ENCODE assay signal across 18 cellular contexts in genomic region chr6:21798468-21798867, GRCh38.
DNase-seq lines count a peak whose midpoint lies in the region; ATAC-seq and TF ChIP-seq lines count a peak whose summit lies in the region.
"Had no signal": no experiment of that assay in that cellular context is flagged by ENCODE, and none has a peak within 500 bp of the region (broad histone marks: within the 10 kb centered on the region; RNA-seq: fewer than 3 reads in every experiment).

No MANE protein-coding gene starts in this region.

- no peak overlapping the region for H2AFZ ChIP-seq in mesenchymal stem cell (ENCODE audit: low read depth, low read length)
- no peak overlapping the region for H2AFZ ChIP-seq in neural progenitor cell (replicated peaks)
- H2AFZ ChIP-seq: GM23248 had no signal

- no peak overlapping the region for H3K4ac ChIP-seq in mesenchymal stem cell (ENCODE audit: low read depth in 1 of 2, low read length in 2 of 2)

- H3K23ac ChIP-seq in mesenchymal stem cell (ENCODE audit: low read length in 2 of 2) = no peak overlapping the region

- no peak overlapping the region for H2BK12ac ChIP-seq in mesenchymal stem cell (ENCODE audit: low read length in 2 of 2)

- H4K91ac ChIP-seq in mesenchymal stem cell (ENCODE audit: low read length) = no peak overlapping the region

- H3K79me2 ChIP-seq in neural progenitor cell (ENCODE audit: low read depth) = peaks cover 37% of the 10 kb centered on the region

- H3K36me3 ChIP-seq in mesenchymal stem cell (ENCODE audit: control insufficient read depth in 1 of 2, insufficient read depth in 2 of 2, low read depth in 1 of 2, low read length in 2 of 2) = no peaks in the 10 kb centered on the region
- no peaks in the 10 kb centered on the region for H3K36me3 ChIP-seq in neural progenitor cell

- H4K20me1 ChIP-seq in neural progenitor cell (ENCODE audit: low read depth) = no peaks in the 10 kb centered on the region

- no peaks in the 10 kb centered on the region for H3F3A ChIP-seq in neural progenitor cell (ENCODE audit: low read depth)

- peaks cover 41% of the 10 kb centered on the region for H3K36me3 Mint-ChIP-seq in WTC11
- peaks cover 23% of the 10 kb centered on the region for H3K36me3 Mint-ChIP-seq in neural progenitor cell
- H3K36me3 Mint-ChIP-seq: CD4-positive, alpha-beta memory T cell had no signal

- no peaks in the 10 kb centered on the region for H3K79me1 ChIP-seq in mesenchymal stem cell (replicated peaks; ENCODE audit: low read length, poor library complexity, severe bottlenecking)

- no peak overlapping the region for H3K14ac ChIP-seq in mesenchymal stem cell (ENCODE audit: low read length in 2 of 2)

- no peak overlapping the region for H2AK5ac ChIP-seq in mesenchymal stem cell (ENCODE audit: low read length, severe bottlenecking)

- H3K9ac ChIP-seq in mesenchymal stem cell (ENCODE audit: low read length) = no peak overlapping the region
- H3K9ac ChIP-seq in neural progenitor cell = no peak overlapping the region
- H3K9ac ChIP-seq: GM23248 had no signal

- no peak for ATAC-seq in WTC11
- no peak for ATAC-seq in GM21367 (IDR thresholded peaks at IDR 0.05; ENCODE audit: unreplicated experiment)
- no peak for ATAC-seq in GM19455 (IDR thresholded peaks at IDR 0.05; ENCODE audit: unreplicated experiment)
- ATAC-seq: HCT116 had no signal

- 99% methylated on average over 4 of the region's 4 CpGs for WGBS in mesenchymal stem cell
- WGBS in lower leg skin, 2 donors = 93 to 100% methylated on average over 4 of the region's 4 CpGs

- no peaks in the 10 kb centered on the region for H3K27me3 ChIP-seq in mesenchymal stem cell (ENCODE audit: control insufficient read depth in 1 of 2, insufficient read depth in 1 of 2, low read length in 2 of 2)
- no peaks in the 10 kb centered on the region for H3K27me3 ChIP-seq in neural progenitor cell

- no peaks in the 10 kb centered on the region for H3K27me3 Mint-ChIP-seq in WTC11 (ENCODE audit: low read depth)
- peaks cover 8% of the 10 kb centered on the region for H3K27me3 Mint-ChIP-seq in neural progenitor cell (ENCODE audit: insufficient read depth, low read depth)
- H3K27me3 Mint-ChIP-seq: CD4-positive, alpha-beta memory T cell had no signal

- intact Hi-C loops in lower leg skin (cut with DNase I; ENCODE audit: low total_unique reads) = no loop called here

- H3K27ac ChIP-seq in mesenchymal stem cell (ENCODE audit: low read length, poor library complexity, severe bottlenecking) (no peak overlapping the region), neural progenitor cell (no peak overlapping the region)
- H3K27ac ChIP-seq: GM23248 had no signal

- no peak for TF ChIP-seq CTCF in WTC11 (IDR thresholded peaks at IDR 0.05)
- TF ChIP-seq CTCF in neural progenitor cell (IDR thresholded peaks at IDR 0.05) = no peak
- TF ChIP-seq CTCF in lower leg skin (IDR thresholded peaks at IDR 0.05) = no peak

- DNase-seq in WTC11 (ENCODE audit: low spot score) (no peak), mesenchymal stem cell (no peak), neural progenitor cell (ENCODE audit: low spot score) (no peak), lower leg skin (ENCODE audit: low spot score in 2 of 2) (no peak), middle frontal gyrus (ENCODE audit: extremely low spot score, low spot score) (no peak)
- DNase-seq: C1 segment of cervical spinal cord; Calu3; CD4-positive, alpha-beta memory T cell; COR-L47; DMS53; DMS79 treated with DMSO at 0.1 percent for 48 hours; GF-D8; GM23248; H7; HFFc6 had no signal

- CTCF ChIA-PET in WTC11 (lab: Charles Lee) = no interaction called here

- no peak overlapping the region for H3K18ac ChIP-seq in mesenchymal stem cell (ENCODE audit: low read depth in 1 of 2, low read length in 2 of 2)

- H2BK5ac ChIP-seq in mesenchymal stem cell (ENCODE audit: low read depth, low read length, poor library complexity, severe bottlenecking) = no peak overlapping the region

- peaks cover 4% of the 10 kb centered on the region for H3K4me1 ChIP-seq in mesenchymal stem cell (ENCODE audit: control insufficient read depth, insufficient read depth, low read depth, low read length)
- peaks cover 9% of the 10 kb centered on the region for H3K4me1 ChIP-seq in neural progenitor cell

- H3K4me2 ChIP-seq in mesenchymal stem cell (ENCODE audit: low read length, poor library complexity, severe bottlenecking) (no peak overlapping the region), neural progenitor cell (no peak overlapping the region)

- H2BK15ac ChIP-seq in mesenchymal stem cell (ENCODE audit: low read depth, poor library complexity, severe bottlenecking) = peak overlapping the region; percentile 28

- no peak for TF ChIP-seq POLR2A in lower leg skin (IDR thresholded peaks at IDR 0.05)

- H2BK120ac ChIP-seq in mesenchymal stem cell (ENCODE audit: low read depth, low read length) = no peak overlapping the region

- H3K4me3 ChIP-seq in mesenchymal stem cell (ENCODE audit: insufficient read depth in 1 of 2, low read depth in 1 of 2, low read length in 2 of 2) (no peak overlapping the region), neural progenitor cell (no peak overlapping the region), lower leg skin (ENCODE audit: low read depth, poor library complexity, severe bottlenecking) (no peak overlapping the region)
- H3K4me3 ChIP-seq: GM23248 had no signal

- H3K27ac Mint-ChIP-seq in WTC11 = no peak overlapping the region
- H3K27ac Mint-ChIP-seq in neural progenitor cell = no peak overlapping the region
- H3K27ac Mint-ChIP-seq: CD4-positive, alpha-beta memory T cell; HFFc6 had no signal

- peaks cover 10% of the 10 kb centered on the region for H3K9me3 Mint-ChIP-seq in WTC11
- H3K9me3 Mint-ChIP-seq in neural progenitor cell = peaks cover 16% of the 10 kb centered on the region

- H3K9me3 ChIP-seq in mesenchymal stem cell (ENCODE audit: control insufficient read depth, low read length) (no peaks in the 10 kb centered on the region), neural progenitor cell (ENCODE audit: low read depth) (no peaks in the 10 kb centered on the region)

- H4K8ac ChIP-seq in mesenchymal stem cell (ENCODE audit: low read length) = no peak overlapping the region

- POLR2A ChIA-PET in WTC11 (lab: Charles Lee) = no interaction called here

- H3K4me3 Mint-ChIP-seq in WTC11 (no peak overlapping the region), neural progenitor cell (peak overlapping the region; percentile 8)
- H3K4me3 Mint-ChIP-seq: CD4-positive, alpha-beta memory T cell; HFFc6 had no signal

- H3K4me1 Mint-ChIP-seq in WTC11 (peaks cover 29% of the 10 kb centered on the region), neural progenitor cell (peaks cover 22% of the 10 kb centered on the region)
- H3K4me1 Mint-ChIP-seq: CD4-positive, alpha-beta memory T cell had no signal

TF ChIP-seq in WTC11, 78 proteins besides CTCF, POLR2A, EP300 and RAD21:
- TF ChIP-seq RELA (CRISPR knock-in tag; IDR thresholded peaks at IDR 0.05; ENCODE audit: borderline replicate concordance) (no peak), ZNF512 (CRISPR knock-in tag; IDR thresholded peaks at IDR 0.05; ENCODE audit: borderline replicate concordance) (no peak), ZNF121 (CRISPR knock-in tag; IDR thresholded peaks at IDR 0.05) (peak; percentile 66), ZNF425 (CRISPR knock-in tag; conservative IDR thresholded peaks at IDR 0.05) (no peak)
